ENCODE assay signal across 1 cellular context in genomic region chr6:131132360-131132759, GRCh38.
TF ChIP-seq lines count a peak whose summit lies in the region.

No MANE protein-coding gene starts in this region.

TF ChIP-seq in GM23338, 12 proteins besides CTCF, POLR2A, EP300 and RAD21 (continued from another document):
- no peak for TF ChIP-seq ETS1 (IDR thresholded peaks at IDR 0.05)
- TF ChIP-seq ZNF331 (CRISPR knock-in tag; IDR thresholded peaks at IDR 0.05; ENCODE audit: low read depth) = no peak
- TF ChIP-seq ZNF462 (CRISPR knock-in tag; IDR thresholded peaks at IDR 0.05) = no peak
- TF ChIP-seq STAT1 (IDR thresholded peaks at IDR 0.05; ENCODE audit: unreplicated experiment) = no peak
- TF ChIP-seq NANOG (IDR thresholded peaks at IDR 0.05; ENCODE audit: borderline replicate concordance) = no peak
- no peak for TF ChIP-seq JUNB (IDR thresholded peaks at IDR 0.05; ENCODE audit: unreplicated experiment)
- TF ChIP-seq EZH2phosphoT487 (IDR thresholded peaks at IDR 0.05; ENCODE audit: unreplicated experiment) = no peak
- TF ChIP-seq EZH2 (IDR thresholded peaks at IDR 0.05; ENCODE audit: low read depth, unreplicated experiment) = no peak
- no peak for TF ChIP-seq POLR2AphosphoS5 (IDR thresholded peaks at IDR 0.05; ENCODE audit: low read depth)
- TF ChIP-seq ZNF114 (CRISPR knock-in tag; IDR thresholded peaks at IDR 0.05) = no peak
